ENCODE assay signal across 18 cellular contexts in genomic region chr12:131983554-131983953, GRCh38. TPM values are rescaled to one million over a fixed set of nuclear protein-coding genes. Genes with fewer than 3 reads are reported as not detected.
DNase-seq lines count a peak whose midpoint lies in the region; ATAC-seq and TF ChIP-seq lines count a peak whose summit lies in the region.
"Had no signal": no experiment of that assay in that cellular context is flagged by ENCODE, and none has a peak within 500 bp of the region (broad histone marks: within the 10 kb centered on the region; RNA-seq: fewer than 3 reads in every experiment).

No MANE protein-coding gene starts in this region.

- H3K36me3 ChIP-seq in BLaER1 (peaks cover 92% of the 10 kb centered on the region), endodermal cell (ENCODE audit: control insufficient read depth, insufficient read depth, low read length) (peaks cover 69% of the 10 kb centered on the region)
- peaks cover 64 to 100% (median 92%) of the 10 kb centered on the region in 11 experiments for H3K36me3 ChIP-seq in BLaER1 treated with 17β-estradiol and CSF1 and Interleukin-3, amounts not matched to agents 10 nM and 100 nM

- H3K9me3 ChIP-seq in BLaER1: no peaks in the 10 kb centered on the region
- H3K9me3 ChIP-seq in BLaER1 treated with 17β-estradiol and CSF1 and Interleukin-3, amounts not matched to agents 10 nM and 100 nM (replicated peaks in 1 of 11): no peaks in the 10 kb centered on the region
- no peaks in the 10 kb centered on the region for H3K9me3 ChIP-seq in endodermal cell (ENCODE audit: control insufficient read depth, low read length)
- H3K9me3 ChIP-seq: HAP-1 had no signal

- no peak for TF ChIP-seq CTCF in endodermal cell (conservative IDR thresholded peaks at IDR 0.05)
- TF ChIP-seq CTCF in osteocyte (IDR thresholded peaks at IDR 0.05): no peak

- H3K4me2 ChIP-seq in BLaER1: peak overlapping the region; percentile 46; the same call in 1 of the 2 replicates
- H3K4me2 ChIP-seq in BLaER1 treated with 17β-estradiol and CSF1 and Interleukin-3, amounts not matched to agents 10 nM and 100 nM: peak overlapping the region in 10 of 11 experiments; percentile 25 to 94 (median 78); a peak in 13 of 22 replicates

- H3K27ac ChIP-seq in BLaER1 (no peak overlapping the region), endodermal cell (ENCODE audit: low read depth, low read length) (no peak overlapping the region)
- H3K27ac ChIP-seq in BLaER1 treated with 17β-estradiol and CSF1 and Interleukin-3, amounts not matched to agents 10 nM and 100 nM: peak overlapping the region in 2 of 11 experiments; percentile 9 to 14; a peak in 2 of 22 replicates

- no peaks in the 10 kb centered on the region for H3K27me3 Mint-ChIP-seq in endodermal cell (ENCODE audit: insufficient read depth)
- H3K27me3 Mint-ChIP-seq in osteocyte (ENCODE audit: unreplicated experiment): no peaks in the 10 kb centered on the region
- H3K27me3 Mint-ChIP-seq: B cell; CD4-positive, alpha-beta memory T cell had no signal

- 90 to 100% methylated on average over 1 to 6 of the region's 6 CpGs for WGBS in endodermal cell (ENCODE audit: insufficient coverage in 1 of 2, insufficient read length in 1 of 2), 2 experiments

- peak overlapping the region; percentile 5; the same call in 1 of the 2 replicates for H3K9ac ChIP-seq in BLaER1
- peak overlapping the region in 2 of 11 experiments; percentile 2 to 32; a peak in 5 of 22 replicates for H3K9ac ChIP-seq in BLaER1 treated with 17β-estradiol and CSF1 and Interleukin-3, amounts not matched to agents 10 nM and 100 nM
- peak overlapping the region; percentile 5 for H3K9ac ChIP-seq in endodermal cell (ENCODE audit: extremely low read depth, low read length, poor library complexity, severe bottlenecking)

- H3K4me1 Mint-ChIP-seq in endodermal cell: peaks cover 16% of the 10 kb centered on the region
- peaks cover 3% of the 10 kb centered on the region for H3K4me1 Mint-ChIP-seq in osteocyte (ENCODE audit: unreplicated experiment)
- H3K4me1 Mint-ChIP-seq: B cell had no signal

- no peak overlapping the region for H3K4me3 ChIP-seq in BLaER1
- no peak overlapping the region for H3K4me3 ChIP-seq in BLaER1 treated with 17β-estradiol and CSF1 and Interleukin-3, amounts not matched to agents 10 nM and 100 nM
- H3K4me3 ChIP-seq in endodermal cell (ENCODE audit: low read length): no peak overlapping the region
- H3K4me3 ChIP-seq: HAP-1 had no signal

- H3K4me1 ChIP-seq in BLaER1: peaks cover 46% of the 10 kb centered on the region
- peaks cover 41 to 56% (median 55%) of the 10 kb centered on the region in 10 experiments for H3K4me1 ChIP-seq in BLaER1 treated with 17β-estradiol and CSF1 and Interleukin-3, amounts not matched to agents 10 nM and 100 nM
- H3K4me1 ChIP-seq in endodermal cell (ENCODE audit: control insufficient read depth, insufficient read depth, low read length): peaks cover 4% of the 10 kb centered on the region
- H3K4me1 ChIP-seq: HAP-1 had no signal

- H3K27me3 ChIP-seq in BLaER1 (no peaks in the 10 kb centered on the region), endodermal cell (ENCODE audit: control insufficient read depth, insufficient read depth, low read length, poor library complexity, severe bottlenecking) (no peaks in the 10 kb centered on the region)
- no peaks in the 10 kb centered on the region for H3K27me3 ChIP-seq in BLaER1 treated with 17β-estradiol and CSF1 and Interleukin-3, amounts not matched to agents 10 nM and 100 nM

- DNase-seq in endodermal cell (peak; percentile 47), osteocyte (ENCODE audit: extremely low spot score, unreplicated experiment) (peak; percentile 66), NCI-H2227 treated with DMSO at 0.1 percent for 48 hours (lab: John Stamatoyannopoulos, UW) (no peak), NOMO-1 treated with dmso at 0.1 percent for 144 hours (lab: John Stamatoyannopoulos, UW; ENCODE audit: unreplicated experiment) (no peak)
- DNase-seq: C1 segment of cervical spinal cord; Calu3; CD4-positive, alpha-beta memory T cell; COR-L47; DMS53; DMS79 treated with DMSO at 0.1 percent for 48 hours; GF-D8; GOT3; HFFc6 had no signal

- no peak for ATAC-seq in HG03139 (IDR thresholded peaks at IDR 0.05; ENCODE audit: unreplicated experiment)

- H3K4me3 Mint-ChIP-seq in endodermal cell (no peak overlapping the region), osteocyte (ENCODE audit: unreplicated experiment) (no peak overlapping the region)
- H3K4me3 Mint-ChIP-seq: B cell; CD4-positive, alpha-beta memory T cell; HFFc6 had no signal

- H3K36me3 Mint-ChIP-seq in endodermal cell (ENCODE audit: low read depth) (peaks cover 68% of the 10 kb centered on the region), osteocyte (ENCODE audit: unreplicated experiment) (peaks cover 37% of the 10 kb centered on the region)

- H4K20me1 ChIP-seq in BLaER1: peaks cover 88% of the 10 kb centered on the region
- H4K20me1 ChIP-seq in BLaER1 treated with 17β-estradiol and CSF1 and Interleukin-3, amounts not matched to agents 10 nM and 100 nM: peaks cover 7 to 87% (median 38%) of the 10 kb centered on the region in 11 experiments; a peak in 18 of 22 replicates

- no peaks in the 10 kb centered on the region for H3K9me3 Mint-ChIP-seq in endodermal cell
- H3K9me3 Mint-ChIP-seq in osteocyte (ENCODE audit: unreplicated experiment): no peaks in the 10 kb centered on the region
- H3K9me3 Mint-ChIP-seq: CD4-positive, alpha-beta memory T cell; HFFc6 had no signal

- H3K27ac Mint-ChIP-seq in endodermal cell (no peak overlapping the region), osteocyte (ENCODE audit: unreplicated experiment) (no peak overlapping the region)
- H3K27ac Mint-ChIP-seq: B cell, HFFc6 had no signal

RNA-seq across cellular contexts. Expression of gene EP400, which starts 33.8 kb away (rescaled TPM):
- 10 to 100 TPM; 64.7 to 78.3 TPM for total RNA-seq in endodermal cell
- polyA plus RNA-seq in endodermal cell (2013, experiment 1 of 2): 42.4 TPM
- 40.7 TPM for polyA plus RNA-seq in endodermal cell (2013, experiment 2 of 2)
- total RNA-seq in osteocyte: 51.3 and 51.8 TPM in 2 replicates

RNA-seq across cellular contexts. Expression of gene PUS1, which starts 54.5 kb away (rescaled TPM):
- total RNA-seq in endodermal cell: 10 to 100 TPM; 37.3 to 56.7 TPM
- 20.6 TPM for polyA plus RNA-seq in endodermal cell (2013, experiment 1 of 2)
- polyA plus RNA-seq in endodermal cell (2013, experiment 2 of 2): 15.2 TPM
- total RNA-seq in osteocyte: 18.8 and 19.5 TPM in 2 replicates

Comparison
In these comparisons a context has a peak if more than half of its experiments do, and no peak if none do; other contexts are left out.
1. DNase-seq: peak in endodermal cell (single experiment) and osteocyte (single experiment); none in NCI-H2227 treated with DMSO at 0.1 percent for 48 hours (single experiment) and NOMO-1 treated with dmso at 0.1 percent for 144 hours (single experiment).